Comparison of ENCODE assay signal across 2 cellular contexts in the genomic region with DNA sequence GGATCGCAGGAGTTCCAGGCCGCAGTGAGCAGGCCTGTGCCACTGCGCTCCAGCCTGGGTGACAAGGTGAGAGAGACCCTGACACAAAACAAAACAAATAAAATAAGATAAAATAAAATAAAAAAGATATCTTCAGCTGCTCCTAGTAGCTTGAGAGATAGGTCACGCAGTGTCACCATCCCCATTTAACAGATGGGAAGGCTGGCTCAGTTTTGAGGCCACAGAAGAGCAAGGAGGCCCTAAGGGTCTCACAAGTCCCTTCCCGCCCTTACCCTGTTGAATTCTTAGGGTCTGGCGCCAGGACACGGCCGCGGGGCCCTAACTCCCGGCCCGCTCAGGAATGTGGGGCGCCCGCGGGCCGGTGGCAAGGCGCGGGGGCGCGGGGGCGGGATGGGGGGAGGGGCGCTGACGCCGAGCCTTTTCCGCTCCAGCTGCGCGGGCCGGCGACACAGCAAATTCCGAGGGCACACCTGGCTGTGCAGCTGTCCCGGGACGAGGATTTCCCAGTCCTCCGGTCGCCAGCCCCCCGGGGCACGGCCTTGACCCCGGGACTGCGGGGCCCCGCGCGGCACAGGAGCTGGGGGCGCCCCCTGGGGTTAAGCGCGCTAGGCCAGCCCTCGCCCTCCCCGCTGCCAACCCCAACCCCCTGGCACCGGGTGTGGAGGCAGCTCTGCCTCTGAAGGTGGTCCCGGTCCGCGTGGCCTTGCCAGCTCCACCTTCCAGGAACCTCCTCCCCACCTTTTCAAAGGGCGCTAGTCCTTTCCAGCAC.
TF ChIP-seq lines count a peak whose summit lies in the region.

No MANE protein-coding gene starts in this region.

TF ChIP-seq in SK-N-SH, 30 proteins besides CTCF, POLR2A, EP300 and RAD21 (continued from another document):
- TF ChIP-seq, protein P1, sequence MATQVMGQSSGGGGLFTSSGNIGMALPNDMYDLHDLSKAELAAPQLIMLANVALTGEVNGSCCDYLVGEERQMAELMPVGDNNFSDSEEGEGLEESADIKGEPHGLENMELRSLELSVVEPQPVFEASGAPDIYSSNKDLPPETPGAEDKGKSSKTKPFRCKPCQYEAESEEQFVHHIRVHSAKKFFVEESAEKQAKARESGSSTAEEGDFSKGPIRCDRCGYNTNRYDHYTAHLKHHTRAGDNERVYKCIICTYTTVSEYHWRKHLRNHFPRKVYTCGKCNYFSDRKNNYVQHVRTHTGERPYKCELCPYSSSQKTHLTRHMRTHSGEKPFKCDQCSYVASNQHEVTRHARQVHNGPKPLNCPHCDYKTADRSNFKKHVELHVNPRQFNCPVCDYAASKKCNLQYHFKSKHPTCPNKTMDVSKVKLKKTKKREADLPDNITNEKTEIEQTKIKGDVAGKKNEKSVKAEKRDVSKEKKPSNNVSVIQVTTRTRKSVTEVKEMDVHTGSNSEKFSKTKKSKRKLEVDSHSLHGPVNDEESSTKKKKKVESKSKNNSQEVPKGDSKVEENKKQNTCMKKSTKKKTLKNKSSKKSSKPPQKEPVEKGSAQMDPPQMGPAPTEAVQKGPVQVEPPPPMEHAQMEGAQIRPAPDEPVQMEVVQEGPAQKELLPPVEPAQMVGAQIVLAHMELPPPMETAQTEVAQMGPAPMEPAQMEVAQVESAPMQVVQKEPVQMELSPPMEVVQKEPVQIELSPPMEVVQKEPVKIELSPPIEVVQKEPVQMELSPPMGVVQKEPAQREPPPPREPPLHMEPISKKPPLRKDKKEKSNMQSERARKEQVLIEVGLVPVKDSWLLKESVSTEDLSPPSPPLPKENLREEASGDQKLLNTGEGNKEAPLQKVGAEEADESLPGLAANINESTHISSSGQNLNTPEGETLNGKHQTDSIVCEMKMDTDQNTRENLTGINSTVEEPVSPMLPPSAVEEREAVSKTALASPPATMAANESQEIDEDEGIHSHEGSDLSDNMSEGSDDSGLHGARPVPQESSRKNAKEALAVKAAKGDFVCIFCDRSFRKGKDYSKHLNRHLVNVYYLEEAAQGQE (IDR thresholded peaks at IDR 0.05; ENCODE audit: low read depth, low read length) = no peak
- TF ChIP-seq, protein P2, sequence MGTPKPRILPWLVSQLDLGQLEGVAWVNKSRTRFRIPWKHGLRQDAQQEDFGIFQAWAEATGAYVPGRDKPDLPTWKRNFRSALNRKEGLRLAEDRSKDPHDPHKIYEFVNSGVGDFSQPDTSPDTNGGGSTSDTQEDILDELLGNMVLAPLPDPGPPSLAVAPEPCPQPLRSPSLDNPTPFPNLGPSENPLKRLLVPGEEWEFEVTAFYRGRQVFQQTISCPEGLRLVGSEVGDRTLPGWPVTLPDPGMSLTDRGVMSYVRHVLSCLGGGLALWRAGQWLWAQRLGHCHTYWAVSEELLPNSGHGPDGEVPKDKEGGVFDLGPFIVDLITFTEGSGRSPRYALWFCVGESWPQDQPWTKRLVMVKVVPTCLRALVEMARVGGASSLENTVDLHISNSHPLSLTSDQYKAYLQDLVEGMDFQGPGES (IDR thresholded peaks at IDR 0.05; ENCODE audit: low read depth, low read length) = no peak
- TF ChIP-seq TEAD4 (IDR thresholded peaks at IDR 0.05; ENCODE audit: borderline replicate concordance, insufficient read depth) (no peak), FOSL2 (IDR thresholded peaks at IDR 0.05; ENCODE audit: borderline replicate concordance, low read depth) (no peak), MXI1 (IDR thresholded peaks at IDR 0.05; ENCODE audit: low read depth, low read length) (no peak), SMC3 (IDR thresholded peaks at IDR 0.05; ENCODE audit: low read depth, low read length) (no peak), RXRA (IDR thresholded peaks at IDR 0.05; ENCODE audit: borderline replicate concordance, low read depth) (no peak)
- TF ChIP-seq, protein P3, sequence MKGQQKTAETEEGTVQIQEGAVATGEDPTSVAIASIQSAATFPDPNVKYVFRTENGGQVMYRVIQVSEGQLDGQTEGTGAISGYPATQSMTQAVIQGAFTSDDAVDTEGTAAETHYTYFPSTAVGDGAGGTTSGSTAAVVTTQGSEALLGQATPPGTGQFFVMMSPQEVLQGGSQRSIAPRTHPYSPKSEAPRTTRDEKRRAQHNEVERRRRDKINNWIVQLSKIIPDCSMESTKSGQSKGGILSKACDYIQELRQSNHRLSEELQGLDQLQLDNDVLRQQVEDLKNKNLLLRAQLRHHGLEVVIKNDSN (IDR thresholded peaks at IDR 0.05; ENCODE audit: borderline replicate concordance, low read depth) = no peak
- TF ChIP-seq, protein P4, sequence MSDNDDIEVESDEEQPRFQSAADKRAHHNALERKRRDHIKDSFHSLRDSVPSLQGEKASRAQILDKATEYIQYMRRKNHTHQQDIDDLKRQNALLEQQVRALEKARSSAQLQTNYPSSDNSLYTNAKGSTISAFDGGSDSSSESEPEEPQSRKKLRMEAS (IDR thresholded peaks at IDR 0.05; ENCODE audit: low read depth) = no peak

TF ChIP-seq in SK-N-SH treated with all-trans-retinoic acid at 6 μM for 48 hours, 23 proteins besides CTCF, POLR2A, EP300 and RAD21 (continued from another document):
- TF ChIP-seq, protein P5, sequence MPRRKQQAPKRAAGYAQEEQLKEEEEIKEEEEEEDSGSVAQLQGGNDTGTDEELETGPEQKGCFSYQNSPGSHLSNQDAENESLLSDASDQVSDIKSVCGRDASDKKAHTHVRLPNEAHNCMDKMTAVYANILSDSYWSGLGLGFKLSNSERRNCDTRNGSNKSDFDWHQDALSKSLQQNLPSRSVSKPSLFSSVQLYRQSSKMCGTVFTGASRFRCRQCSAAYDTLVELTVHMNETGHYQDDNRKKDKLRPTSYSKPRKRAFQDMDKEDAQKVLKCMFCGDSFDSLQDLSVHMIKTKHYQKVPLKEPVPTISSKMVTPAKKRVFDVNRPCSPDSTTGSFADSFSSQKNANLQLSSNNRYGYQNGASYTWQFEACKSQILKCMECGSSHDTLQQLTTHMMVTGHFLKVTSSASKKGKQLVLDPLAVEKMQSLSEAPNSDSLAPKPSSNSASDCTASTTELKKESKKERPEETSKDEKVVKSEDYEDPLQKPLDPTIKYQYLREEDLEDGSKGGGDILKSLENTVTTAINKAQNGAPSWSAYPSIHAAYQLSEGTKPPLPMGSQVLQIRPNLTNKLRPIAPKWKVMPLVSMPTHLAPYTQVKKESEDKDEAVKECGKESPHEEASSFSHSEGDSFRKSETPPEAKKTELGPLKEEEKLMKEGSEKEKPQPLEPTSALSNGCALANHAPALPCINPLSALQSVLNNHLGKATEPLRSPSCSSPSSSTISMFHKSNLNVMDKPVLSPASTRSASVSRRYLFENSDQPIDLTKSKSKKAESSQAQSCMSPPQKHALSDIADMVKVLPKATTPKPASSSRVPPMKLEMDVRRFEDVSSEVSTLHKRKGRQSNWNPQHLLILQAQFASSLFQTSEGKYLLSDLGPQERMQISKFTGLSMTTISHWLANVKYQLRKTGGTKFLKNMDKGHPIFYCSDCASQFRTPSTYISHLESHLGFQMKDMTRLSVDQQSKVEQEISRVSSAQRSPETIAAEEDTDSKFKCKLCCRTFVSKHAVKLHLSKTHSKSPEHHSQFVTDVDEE (CRISPR knock-in tag; IDR thresholded peaks at IDR 0.05) = no peak
- TF ChIP-seq ZFP3 (CRISPR knock-in tag; IDR thresholded peaks at IDR 0.05) = no peak
